11 cellular contexts compared by ENCODE assay signal in genomic region chr11:72081856-72082255, GRCh38. TPM values are rescaled to one million over a fixed set of nuclear protein-coding genes. Genes with fewer than 3 reads are reported as not detected.
DNase-seq lines count a peak whose midpoint lies in the region; ATAC-seq and TF ChIP-seq lines count a peak whose summit lies in the region.
"Had no signal": no experiment of that assay in that cellular context is flagged by ENCODE, and none has a peak within 500 bp of the region (broad histone marks: within the 10 kb centered on the region; RNA-seq: fewer than 3 reads in every experiment).

No MANE protein-coding gene starts in this region.

- POLR2A ChIA-PET in T-cell (lab: Charles Lee), result no interaction called here

- no peaks in the 10 kb centered on the region for H3K9me3 ChIP-seq in esophagus (ENCODE audit: control insufficient read depth in 2 of 2, insufficient read depth in 1 of 2, low read depth in 1 of 2, low read length in 1 of 2)
- H3K9me3 ChIP-seq in sigmoid colon, result no peaks in the 10 kb centered on the region

- no peak for TF ChIP-seq CTCF in sigmoid colon (IDR thresholded peaks at IDR 0.05)

- peaks cover 0 to 7% of the 10 kb centered on the region in 2 donors for H3K4me1 ChIP-seq in esophagus (ENCODE audit: control insufficient read depth in 2 of 2, insufficient read depth in 2 of 2, low read length in 1 of 2)
- peaks cover 0 to 26% (median 23%) of the 10 kb centered on the region in 4 donors for H3K4me1 ChIP-seq in sigmoid colon

- CTCF ChIA-PET in T-cell (lab: Charles Lee), result interaction anchor here (1.3 to 2.0 kb wide), 4 partner anchors 10 to 57 kb away, joined by 4 to 6 read pairs (median 5); no protein-coding TSS in a partner anchor

- no peak overlapping the region for H3K4me3 ChIP-seq in esophagus (ENCODE audit: low read depth in 1 of 2, low read length in 2 of 2)
- H3K4me3 ChIP-seq in sigmoid colon, result no peak overlapping the region

- intact Hi-C loops in sigmoid colon (cut with DNase I), result loop anchor here (2.0 kb wide), 2 partner anchors 31 to 57 kb away; partner anchors contain the start of gene ANAPC15

- H3K27ac Mint-ChIP-seq in T-cell, result peak overlapping the region; percentile 56 to 64

- peaks cover 48 to 52% (median 50%) of the 10 kb centered on the region in 3 donors for H3K4me1 Mint-ChIP-seq in T-cell

- H3K4me3 Mint-ChIP-seq in T-cell, result peak overlapping the region; percentile 93 to 98 (median 93)

- ATAC-seq in T-cell (replicated peaks in 1 of 4), result no peak
- no peak for ATAC-seq in activated CD4-positive, CD25-positive, alpha-beta regulatory T cell treated with anti-CD3 and anti-CD28 coated beads, Interleukin-2, amount 50 U/mL, for 24 hours
- ATAC-seq: left cardiac atrium had no signal

- no peaks in the 10 kb centered on the region for H3K9me3 Mint-ChIP-seq in T-cell

- H3K36me3 Mint-ChIP-seq in T-cell, result peaks cover 4% of the 10 kb centered on the region

- 49 to 58% methylated on average over 2 of the region's 2 CpGs for WGBS in esophagus, 2 donors
- WGBS in sigmoid colon, 2 donors, result 85 to 88% methylated on average over 2 of the region's 2 CpGs

- DNase-seq in DMS53 (lab: John Stamatoyannopoulos, UW) (peak; percentile 59), DMS53 treated with DMSO at 0.1 percent for 48 hours (lab: John Stamatoyannopoulos, UW; ENCODE audit: unreplicated experiment) (no peak), T-cell (no peak), sigmoid colon (no peak), T-helper 9 cell (no peak), mesenteric fat pad (ENCODE audit: low spot score) (no peak)
- DNase-seq: left cardiac atrium had no signal

- H3K36me3 ChIP-seq in esophagus (ENCODE audit: control insufficient read depth in 2 of 2, insufficient read depth in 2 of 2, low read length in 1 of 2), result no peaks in the 10 kb centered on the region
- H3K36me3 ChIP-seq in sigmoid colon, result no peaks in the 10 kb centered on the region

- no peaks in the 10 kb centered on the region for H3K27me3 Mint-ChIP-seq in T-cell

- TF ChIP-seq EP300 in sigmoid colon (IDR thresholded peaks at IDR 0.05), result no peak

- H3K27ac ChIP-seq in esophagus (ENCODE audit: low read depth in 2 of 2, low read length in 1 of 2) (peak overlapping the region; percentile 95 to 97), sigmoid colon (peak overlapping the region in 3 of 4 donors; percentile 21 to 93 (median 92))

- no peak for TF ChIP-seq POLR2A in sigmoid colon (IDR thresholded peaks at IDR 0.05)

- H3K27me3 ChIP-seq in esophagus (ENCODE audit: control insufficient read depth in 1 of 2, insufficient read depth in 2 of 2, low read length in 2 of 2), result no peaks in the 10 kb centered on the region
- H3K27me3 ChIP-seq in sigmoid colon, result no peaks in the 10 kb centered on the region

RNA-seq across cellular contexts. Expression of gene LRRC51, which starts 1.2 kb away (rescaled TPM):
- total RNA-seq in T-cell (1 to 10 TPM; 2.5 to 5.1 (median 3.7) TPM), sigmoid colon (10 to 100 TPM in 1 of 4 donors, 1 to 10 TPM in 3; 3.2 to 14.8 (median 6.4) TPM), mesenteric fat pad (7.0 TPM)
- polyA plus RNA-seq in esophagus (1 to 10 TPM; 3.1 to 4.6 TPM), sigmoid colon (10 to 100 TPM in 2 of 3 donors, 1 to 10 TPM in 1; 4.6 to 12.3 (median 10.8) TPM)

RNA-seq across cellular contexts. Expression of gene NUMA1, which starts 1.5 kb away (rescaled TPM):
- total RNA-seq in T-cell, result 100 to 1,000 TPM; 237 to 386 (median 343) TPM
- polyA plus RNA-seq in esophagus, result 100 to 1,000 TPM; 108 to 205 TPM
- 100 to 1,000 TPM; 249 to 343 (median 265) TPM for total RNA-seq in sigmoid colon
- 100 to 1,000 TPM in 2 of 3 donors, 10 to 100 TPM in 1; 99.1 to 176 (median 109) TPM for polyA plus RNA-seq in sigmoid colon
- total RNA-seq in mesenteric fat pad, result 100 TPM

RNA-seq across cellular contexts. Expression of gene LAMTOR1, which starts 21.2 kb away (rescaled TPM):
- total RNA-seq in T-cell, result 10 to 100 TPM; 45.7 to 69.3 (median 62.5) TPM
- 100 to 1,000 TPM in 1 of 2 donors, 10 to 100 TPM in 1; 50.6 to 109 TPM for polyA plus RNA-seq in esophagus
- total RNA-seq in sigmoid colon, result 100 to 1,000 TPM in 3 of 4 donors, 10 to 100 TPM in 1; 87.2 to 123 (median 120) TPM
- 100 to 1,000 TPM; 132 to 256 (median 228) TPM for polyA plus RNA-seq in sigmoid colon
- total RNA-seq in mesenteric fat pad, result 117 TPM

RNA-seq across cellular contexts. Expression of gene TOMT, which starts 23.9 kb away (rescaled TPM):
- total RNA-seq in T-cell, result under 1 TPM in 1 of 5 donors, not detected in 4; 0.28 TPM
- polyA plus RNA-seq in esophagus, result not detected
- not detected for total RNA-seq in sigmoid colon
- not detected for polyA plus RNA-seq in sigmoid colon
- total RNA-seq in mesenteric fat pad, result not detected
- total RNA-seq: A172, dermis microvascular lymphatic vessel endothelial cell, left cardiac atrium had no signal

RNA-seq across cellular contexts. Expression of gene ANAPC15, which starts 30.6 kb away (rescaled TPM):
- total RNA-seq in T-cell (10 to 100 TPM; 44.8 to 51.0 (median 47.7) TPM), sigmoid colon (10 to 100 TPM; 48.5 to 77.1 (median 57.8) TPM), mesenteric fat pad (29.1 TPM)
- polyA plus RNA-seq in esophagus (10 to 100 TPM; 46.8 to 60.0 TPM), sigmoid colon (10 to 100 TPM; 84.5 to 93.1 (median 89.0) TPM)
